In the genomic region with DNA sequence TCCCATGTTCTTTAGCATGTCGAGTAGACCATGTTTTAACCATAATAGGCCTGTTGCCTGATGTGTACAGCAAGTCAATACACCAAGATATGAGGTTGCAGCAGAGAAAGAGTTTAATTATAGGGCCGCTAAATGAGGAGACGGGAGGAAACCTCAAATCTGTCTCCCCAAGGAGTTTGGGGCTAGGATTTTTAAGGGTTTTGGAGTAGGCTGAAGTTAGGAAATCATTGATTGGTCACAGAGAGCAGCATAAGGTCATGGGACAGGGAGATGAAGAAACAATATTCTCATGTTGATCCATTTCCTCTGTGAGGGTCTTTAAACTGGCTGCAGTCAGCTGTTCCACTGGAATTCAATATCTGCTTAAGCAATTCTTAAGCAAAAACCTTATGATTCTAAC, we compare ENCODE assay signal across 19 cellular contexts.
"Had no signal": no experiment of that assay in that cellular context is flagged by ENCODE, and none has a peak within 500 bp of the region (broad histone marks: within the 10 kb centered on the region; RNA-seq: fewer than 3 reads in every experiment).

No MANE protein-coding gene starts in this region.

- H3K9me3 ChIP-seq: esophagus muscularis mucosa, gastrocnemius medialis, heart right ventricle, left lung, lower lobe of right lung, mucosa of descending colon had no signal

- H3K4me1 ChIP-seq: gastrocnemius medialis, left lung, lower lobe of right lung had no signal

- ATAC-seq: gastrocnemius medialis; heart right ventricle; left cardiac atrium; left lung; left ventricle myocardium superior; lower lobe of right lung; mucosa of descending colon; naive thymus-derived CD8-positive, alpha-beta T cell had no signal

- DNase-seq: dermis blood vessel endothelial cell; dorsolateral prefrontal cortex; effector CD4-positive, alpha-beta T cell; effector memory CD4-positive, alpha-beta T cell; foreskin fibroblast; foreskin melanocyte; gastrocnemius medialis; glutamatergic neuron; heart right ventricle; hippocampal formation; left cardiac atrium; left lung; left ventricle myocardium superior; lower lobe of right lung; mesenchymal stem cell; mucosa of descending colon; naive B cell; naive thymus-derived CD8-positive, alpha-beta T cell had no signal

- H3K36me3 ChIP-seq: esophagus muscularis mucosa, gastrocnemius medialis, heart right ventricle, left lung, lower lobe of right lung had no signal

- H3K27ac ChIP-seq: dorsolateral prefrontal cortex, esophagus muscularis mucosa, gastrocnemius medialis, heart right ventricle, left lung, lower lobe of right lung had no signal

- H3K27me3 ChIP-seq: dorsolateral prefrontal cortex, esophagus muscularis mucosa, gastrocnemius medialis, heart right ventricle, left lung had no signal

- H3K4me3 ChIP-seq: dorsolateral prefrontal cortex, esophagus muscularis mucosa, gastrocnemius medialis, heart right ventricle, left lung, lower lobe of right lung, mucosa of descending colon had no signal
